Comparison of ENCODE assay signal across 8 cellular contexts in genomic region chr1:209860293-209860881, GRCh38. TPM values are rescaled to one million over a fixed set of nuclear protein-coding genes. Genes with fewer than 3 reads are reported as not detected.
DNase-seq lines count a peak whose midpoint lies in the region; ATAC-seq and TF ChIP-seq lines count a peak whose summit lies in the region.

No MANE protein-coding gene starts in this region.

- H3K9ac ChIP-seq in liver (ENCODE audit: low read depth in 1 of 2, low read length in 2 of 2), result no peak overlapping the region

- no peaks in the 10 kb centered on the region for H3K9me3 ChIP-seq in liver (ENCODE audit: control insufficient read depth in 4 of 4, low read length in 3 of 4)

- no peak overlapping the region for H3K4me3 ChIP-seq in choroid plexus epithelial cell (ENCODE audit: low read depth, low read length)
- H3K4me3 ChIP-seq in liver (ENCODE audit: low read depth in 1 of 3, low read length in 3 of 3), result no peak overlapping the region

- no peak overlapping the region for H3K27ac ChIP-seq in liver (ENCODE audit: low read depth in 1 of 2, low read length in 2 of 2)

- TF ChIP-seq RAD21 in liver (IDR thresholded peaks at IDR 0.05), result peak; percentile 76 to 85

- H3K36me3 ChIP-seq in liver (ENCODE audit: control insufficient read depth in 4 of 4, insufficient read depth in 3 of 4, low read depth in 1 of 4, low read length in 3 of 4), result no peaks in the 10 kb centered on the region

- peak; percentile 97 for TF ChIP-seq CTCF in choroid plexus epithelial cell (conservative IDR thresholded peaks at IDR 0.05; ENCODE audit: low read depth, low read length)
- peak; percentile 86 for TF ChIP-seq CTCF in liver (IDR thresholded peaks at IDR 0.05; ENCODE audit: low read depth, low read length, missing input control)

- DNase-seq in C1 segment of cervical spinal cord (lab: John Stamatoyannopoulos, UW) (peak in 11 of 14 donors; percentile 12 to 62 (median 41)), NCI-H446 treated with DMSO at 0.1 percent for 48 hours (lab: John Stamatoyannopoulos, UW) (peak; percentile 79), choroid plexus epithelial cell (ENCODE audit: low read depth) (peak; percentile 96)
- DNase-seq in activated CD4-positive, alpha-beta T cell treated with anti-CD3 and anti-CD28 coated beads for 24 hours (ENCODE audit: low read depth in 2 of 2), result peak; percentile 56 to 58
- DNase-seq in stimulated activated CD4-positive, alpha-beta T cell treated with anti-CD3 and anti-CD28 coated beads, TNF-alpha, amount 100 ng/mL, for 48 hours (ENCODE audit: low read depth in 3 of 3), result peak; percentile 54 to 70 (median 60)

- WGBS in liver, result 14% methylated on average over 7 of the region's 7 CpGs

- peaks cover 0 to 2% (median 0%) of the 10 kb centered on the region in 4 donors for H3K27me3 ChIP-seq in liver (ENCODE audit: control insufficient read depth in 4 of 4, insufficient read depth in 4 of 4, low read length in 3 of 4)

- ATAC-seq in GM19043 (IDR thresholded peaks at IDR 0.05; ENCODE audit: low read depth, unreplicated experiment) (peak; percentile 95), HG03196 (IDR thresholded peaks at IDR 0.05; ENCODE audit: unreplicated experiment) (peak; percentile 81)

- peaks cover 0 to 5% (median 0%) of the 10 kb centered on the region in 4 donors for H3K4me1 ChIP-seq in liver (ENCODE audit: control insufficient read depth in 4 of 4, insufficient read depth in 4 of 4, low read length in 3 of 4)

TF ChIP-seq in liver, 16 proteins besides CTCF, POLR2A, EP300 and RAD21:
- TF ChIP-seq YY1 (IDR thresholded peaks at IDR 0.05), result no peak
- TF ChIP-seq SP1 (IDR thresholded peaks at IDR 0.05), result no peak
- TF ChIP-seq HNF4A (conservative IDR thresholded peaks at IDR 0.05), result no peak
- no peak for TF ChIP-seq RXRA (IDR thresholded peaks at IDR 0.05)
- no peak for TF ChIP-seq NR2F2 (IDR thresholded peaks at IDR 0.05)
- TF ChIP-seq EGR1 (IDR thresholded peaks at IDR 0.05; ENCODE audit: low read depth in 2 of 2), result no peak
- TF ChIP-seq TAF1 (conservative IDR thresholded peaks at IDR 0.05), result no peak
- no peak for TF ChIP-seq GABPA (IDR thresholded peaks at IDR 0.05 in 1 of 2, conservative IDR thresholded peaks at IDR 0.05 in 1 of 2)
- TF ChIP-seq JUND (IDR thresholded peaks at IDR 0.05), result no peak
- TF ChIP-seq, protein P1, sequence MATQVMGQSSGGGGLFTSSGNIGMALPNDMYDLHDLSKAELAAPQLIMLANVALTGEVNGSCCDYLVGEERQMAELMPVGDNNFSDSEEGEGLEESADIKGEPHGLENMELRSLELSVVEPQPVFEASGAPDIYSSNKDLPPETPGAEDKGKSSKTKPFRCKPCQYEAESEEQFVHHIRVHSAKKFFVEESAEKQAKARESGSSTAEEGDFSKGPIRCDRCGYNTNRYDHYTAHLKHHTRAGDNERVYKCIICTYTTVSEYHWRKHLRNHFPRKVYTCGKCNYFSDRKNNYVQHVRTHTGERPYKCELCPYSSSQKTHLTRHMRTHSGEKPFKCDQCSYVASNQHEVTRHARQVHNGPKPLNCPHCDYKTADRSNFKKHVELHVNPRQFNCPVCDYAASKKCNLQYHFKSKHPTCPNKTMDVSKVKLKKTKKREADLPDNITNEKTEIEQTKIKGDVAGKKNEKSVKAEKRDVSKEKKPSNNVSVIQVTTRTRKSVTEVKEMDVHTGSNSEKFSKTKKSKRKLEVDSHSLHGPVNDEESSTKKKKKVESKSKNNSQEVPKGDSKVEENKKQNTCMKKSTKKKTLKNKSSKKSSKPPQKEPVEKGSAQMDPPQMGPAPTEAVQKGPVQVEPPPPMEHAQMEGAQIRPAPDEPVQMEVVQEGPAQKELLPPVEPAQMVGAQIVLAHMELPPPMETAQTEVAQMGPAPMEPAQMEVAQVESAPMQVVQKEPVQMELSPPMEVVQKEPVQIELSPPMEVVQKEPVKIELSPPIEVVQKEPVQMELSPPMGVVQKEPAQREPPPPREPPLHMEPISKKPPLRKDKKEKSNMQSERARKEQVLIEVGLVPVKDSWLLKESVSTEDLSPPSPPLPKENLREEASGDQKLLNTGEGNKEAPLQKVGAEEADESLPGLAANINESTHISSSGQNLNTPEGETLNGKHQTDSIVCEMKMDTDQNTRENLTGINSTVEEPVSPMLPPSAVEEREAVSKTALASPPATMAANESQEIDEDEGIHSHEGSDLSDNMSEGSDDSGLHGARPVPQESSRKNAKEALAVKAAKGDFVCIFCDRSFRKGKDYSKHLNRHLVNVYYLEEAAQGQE (IDR thresholded peaks at IDR 0.05), result no peak
- no peak for TF ChIP-seq FOXA1 (IDR thresholded peaks at IDR 0.05)

RNA-seq across cellular contexts. Expression of gene UTP25, which starts 32.6 kb away (rescaled TPM):
- 1 to 10 TPM; 2.4 to 7.7 TPM for total RNA-seq in liver
- 1 to 10 TPM; 2.8 to 3.3 TPM for polyA plus RNA-seq in liver

RNA-seq across cellular contexts. Expression of gene IRF6, which starts 54.4 kb away (rescaled TPM):
- 10 to 100 TPM in 1 of 2 donors, under 1 TPM in 1; 0.51 to 29.3 TPM for total RNA-seq in liver
- 10 to 100 TPM; 11.0 to 17.5 TPM for polyA plus RNA-seq in liver

Comparison
In these comparisons a context has a peak if more than half of its experiments do, and no peak if none do; other contexts are left out.
1. DNase-seq: peak in every context shown above with its lines; median percentile 96 in choroid plexus epithelial cell; 79 in NCI-H446 treated with DMSO at 0.1 percent for 48 hours; 60 in stimulated activated CD4-positive, alpha-beta T cell treated with anti-CD3 and anti-CD28 coated beads, TNF-alpha, amount 100 ng/mL, for 48 hours; 57 in activated CD4-positive, alpha-beta T cell treated with anti-CD3 and anti-CD28 coated beads for 24 hours; 41 in C1 segment of cervical spinal cord.